1 cellular context compared by ENCODE assay signal in the genomic region with DNA sequence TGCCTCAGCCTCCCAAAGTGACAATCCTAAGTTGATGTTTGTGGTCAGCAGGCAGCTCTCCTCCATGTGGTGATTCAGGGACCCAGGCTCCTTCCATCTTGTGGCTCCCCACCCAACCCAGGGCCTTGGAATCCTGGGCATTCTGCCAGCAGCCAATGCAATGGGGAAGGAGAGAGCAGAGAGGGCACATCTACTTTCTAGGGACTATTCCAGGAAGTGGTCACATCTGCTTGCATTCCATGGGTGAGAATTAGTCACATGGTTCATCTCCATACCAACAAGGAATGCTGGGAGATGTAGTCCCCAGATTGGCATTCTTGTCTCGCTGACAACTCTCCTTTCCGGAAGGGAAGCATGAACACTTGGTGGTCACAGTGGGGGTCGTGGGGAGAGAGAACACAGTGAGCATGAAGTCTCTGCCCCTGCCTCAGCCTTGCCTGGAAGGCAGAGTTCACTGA.
TF ChIP-seq lines count a peak whose summit lies in the region.

No MANE protein-coding gene starts in this region.

TF ChIP-seq in GM12878, 131 proteins besides CTCF, POLR2A, EP300 and RAD21 (continued from another document):
- peak; percentile 42; the same call in 1 of the 2 replicates for TF ChIP-seq GABPA (IDR thresholded peaks at IDR 0.05; ENCODE audit: low read depth)
- TF ChIP-seq SIX5 (IDR thresholded peaks at IDR 0.05; ENCODE audit: low read depth, low read length, severe bottlenecking), result peak; percentile 64
- no peak for TF ChIP-seq YBX1 (IDR thresholded peaks at IDR 0.05)
- no peak for TF ChIP-seq HDGF (IDR thresholded peaks at IDR 0.05)
- no peak for TF ChIP-seq PRDM15 (CRISPR knock-in tag; IDR thresholded peaks at IDR 0.05)
- TF ChIP-seq BACH1 (IDR thresholded peaks at IDR 0.05; ENCODE audit: borderline replicate concordance), result no peak
- TF ChIP-seq, protein P1, sequence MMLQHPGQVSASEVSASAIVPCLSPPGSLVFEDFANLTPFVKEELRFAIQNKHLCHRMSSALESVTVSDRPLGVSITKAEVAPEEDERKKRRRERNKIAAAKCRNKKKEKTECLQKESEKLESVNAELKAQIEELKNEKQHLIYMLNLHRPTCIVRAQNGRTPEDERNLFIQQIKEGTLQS (IDR thresholded peaks at IDR 0.05; ENCODE audit: borderline replicate concordance, extremely low read depth, low read depth, low read length), result 0 out of 2 replicates have a peak, but pooled peaks have one; percentile 16
- TF ChIP-seq HCFC1 (IDR thresholded peaks at IDR 0.05; ENCODE audit: low read length), result 0 out of 2 replicates have a peak, but pooled peaks have one; percentile 41
- peak; percentile 56 for TF ChIP-seq USF1 (IDR thresholded peaks at IDR 0.05; ENCODE audit: borderline replicate concordance, extremely low read length, insufficient read depth, low read depth, low read length)
